In genomic region chr15:48984021-48984420, GRCh38 we compare ENCODE assay signal across 24 cellular contexts. TPM values are rescaled to one million over a fixed set of nuclear protein-coding genes. Genes with fewer than 3 reads are reported as not detected.
"Had no signal": no experiment of that assay in that cellular context is flagged by ENCODE, and none has a peak within 500 bp of the region (broad histone marks: within the 10 kb centered on the region; RNA-seq: fewer than 3 reads in every experiment).

No MANE protein-coding gene starts in this region.

- FAIRE-seq: astrocyte, islet of Langerhans, small intestine had no signal

- DNase-seq: activated CD4-positive, alpha-beta T cell treated with anti-CD3 and anti-CD28 coated beads for 4 hours; activated CD4-positive, alpha-beta T cell treated with anti-CD3 and anti-CD28 coated beads, Interleukin-2, amount 50 U/mL, for 4 hours; activated naive CD4-positive, alpha-beta T cell treated with Interleukin-2 at 50 U/mL for 16 hours; activated T-cell treated with anti-CD3 and anti-CD28 coated beads for 4 hours; activated T-cell treated with anti-CD3 and anti-CD28 coated beads, Interleukin-2, amount 50 U/mL, for 72 hours; brain microvascular endothelial cell; caudate nucleus; esophagus squamous epithelium; foreskin melanocyte; left lung; lower lobe of right lung; mucosa of descending colon; ovary; retina; small intestine; stimulated activated CD4-positive, alpha-beta T cell treated with anti-CD3 and anti-CD28 coated beads, Interleukin-4, amount 100 ng/mL, for 24 hours; T-helper 1 cell; upper lobe of left lung had no signal

- H3K27me3 ChIP-seq: brain microvascular endothelial cell, esophagus squamous epithelium, left lung, ovary, upper lobe of left lung had no signal

- H3K36me3 ChIP-seq: left lung, ovary, prostate gland had no signal

- ATAC-seq: activated T-cell treated with anti-CD3 and anti-CD28 coated beads, Interleukin-2, amount 50 U/mL, for 72 hours; lower lobe of right lung; mucosa of descending colon; stimulated activated effector memory CD8-positive, alpha-beta T cell treated with anti-CD3 and anti-CD28 coated beads, Interleukin-12 subunit alpha, Interleukin-12 subunit beta, amount 100 ng/mL, for 72 hours had no signal

- H3K4me1 ChIP-seq: left lung, lower lobe of right lung, prostate gland had no signal

- H3K27ac ChIP-seq: brain microvascular endothelial cell, lower lobe of right lung, neutrophil, ovary, prostate gland, upper lobe of left lung had no signal

- H3K4me3 ChIP-seq: esophagus squamous epithelium, left lung, lower lobe of right lung, mucosa of descending colon, ovary, prostate gland, upper lobe of left lung had no signal

- H3K9me3 ChIP-seq: esophagus squamous epithelium, left lung, lower lobe of right lung, mucosa of descending colon, neutrophil, ovary, prostate gland, upper lobe of left lung had no signal

RNA-seq across cellular contexts. Expression of gene SHC4, which starts 20.3 kb away (rescaled TPM):
- total RNA-seq: mesenteric fat pad had no signal
